ENCODE assay signal across 18 cellular contexts in the genomic region with DNA sequence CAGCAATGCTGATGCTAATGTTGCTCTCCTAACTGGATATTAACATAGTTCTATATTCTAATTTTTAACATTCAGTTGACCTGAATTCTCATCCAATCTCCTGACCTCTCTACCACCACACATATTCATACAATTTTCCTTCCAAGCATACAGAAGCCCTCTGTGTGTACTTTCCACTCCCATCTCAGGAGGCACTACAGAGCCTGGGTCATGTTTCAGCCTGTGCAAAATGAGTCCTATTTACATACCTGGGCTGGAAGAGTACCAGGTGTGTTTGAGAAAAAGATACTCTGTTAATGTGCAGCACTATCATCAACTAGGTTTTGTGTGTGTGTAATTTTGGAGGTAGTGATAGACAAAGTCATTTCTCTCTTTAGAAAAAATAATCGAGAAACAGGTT.
DNase-seq lines count a peak whose midpoint lies in the region; ATAC-seq and TF ChIP-seq lines count a peak whose summit lies in the region.
"Had no signal": no experiment of that assay in that cellular context is flagged by ENCODE, and none has a peak within 500 bp of the region (broad histone marks: within the 10 kb centered on the region; RNA-seq: fewer than 3 reads in every experiment).

No MANE protein-coding gene starts in this region.

- no peaks in the 10 kb centered on the region for H3K9me3 Mint-ChIP-seq in WTC11
- H3K9me3 Mint-ChIP-seq: stimulated activated naive B cell treated with anti-CD40 and anti-IgM and Interleukin-4, amounts not matched to agents 10 μg/mL and 1 μg/mL and 100 μg/mL, for 72 hours had no signal

- peak; percentile 88 for ATAC-seq in WTC11
- no peak for ATAC-seq in gastroesophageal sphincter
- no peak for ATAC-seq in GM19035 (IDR thresholded peaks at IDR 0.05; ENCODE audit: unreplicated experiment)
- ATAC-seq: activated CD4-positive, alpha-beta T cell treated with anti-CD3 and anti-CD28 coated beads for 36 hours; heart left ventricle; HepG2; SK-N-SH treated with all-trans-retinoic acid at 6 μM for 48 hours; stimulated activated naive B cell treated with anti-CD40 and anti-IgM and Interleukin-4, amounts not matched to agents 10 μg/mL and 1 μg/mL and 100 μg/mL, for 72 hours had no signal

- no peaks in the 10 kb centered on the region for H3K27me3 ChIP-seq in gastroesophageal sphincter
- H3K27me3 ChIP-seq: heart left ventricle, transverse colon had no signal

- CTCF ChIA-PET in WTC11 (lab: Charles Lee), result interaction anchor here (1.6 kb wide), 1 partner anchor 11 kb away, joined by 3 read pairs; no protein-coding TSS in a partner anchor

- no peaks in the 10 kb centered on the region for H3K27me3 Mint-ChIP-seq in WTC11 (ENCODE audit: low read depth)
- H3K27me3 Mint-ChIP-seq: activated CD4-positive, alpha-beta T cell treated with anti-CD3 and anti-CD28 coated beads for 36 hours; CD4-positive, CD25-positive, alpha-beta regulatory T cell; stimulated activated naive B cell treated with anti-CD40 and anti-IgM and Interleukin-4, amounts not matched to agents 10 μg/mL and 1 μg/mL and 100 μg/mL, for 72 hours had no signal

- TF ChIP-seq POLR2A in gastroesophageal sphincter (IDR thresholded peaks at IDR 0.05), result no peak

- no peak overlapping the region for H3K27ac ChIP-seq in gastroesophageal sphincter
- H3K27ac ChIP-seq: heart left ventricle, transverse colon had no signal

- H3K27ac Mint-ChIP-seq in WTC11, result no peak overlapping the region
- H3K27ac Mint-ChIP-seq: activated CD4-positive, alpha-beta T cell treated with anti-CD3 and anti-CD28 coated beads for 36 hours; CD4-positive, CD25-positive, alpha-beta regulatory T cell; stimulated activated naive B cell treated with anti-CD40 and anti-IgM and Interleukin-4, amounts not matched to agents 10 μg/mL and 1 μg/mL and 100 μg/mL, for 72 hours had no signal

- H3K4me1 Mint-ChIP-seq in WTC11, result peaks cover 14% of the 10 kb centered on the region
- H3K4me1 Mint-ChIP-seq: activated CD4-positive, alpha-beta T cell treated with anti-CD3 and anti-CD28 coated beads for 36 hours; CD4-positive, CD25-positive, alpha-beta regulatory T cell had no signal

- POLR2A ChIA-PET in WTC11 (lab: Charles Lee), result no interaction called here

- WGBS in gastroesophageal sphincter (ENCODE audit: low coverage in 1 of 2), 2 donors, result 67 to 80% methylated on average over 1 of the region's 1 CpG

- H3K9me3 ChIP-seq in gastroesophageal sphincter, result no peaks in the 10 kb centered on the region
- H3K9me3 ChIP-seq: heart left ventricle, transverse colon had no signal

- H3K4me3 Mint-ChIP-seq in WTC11, result no peak overlapping the region
- H3K4me3 Mint-ChIP-seq: activated CD4-positive, alpha-beta T cell treated with anti-CD3 and anti-CD28 coated beads for 36 hours; CD4-positive, CD25-positive, alpha-beta regulatory T cell; stimulated activated naive B cell treated with anti-CD40 and anti-IgM and Interleukin-4, amounts not matched to agents 10 μg/mL and 1 μg/mL and 100 μg/mL, for 72 hours had no signal

- H3K4me3 ChIP-seq in retinal pigment epithelial cell (ENCODE audit: low read length), result no peak overlapping the region
- no peak overlapping the region for H3K4me3 ChIP-seq in gastroesophageal sphincter
- H3K4me3 ChIP-seq: heart left ventricle, transverse colon had no signal

- DNase-seq in NCI-H1417 (lab: John Stamatoyannopoulos, UW) (peak in 2 of 3 experiments; percentile 21 to 63), NCI-H1417 treated with DMSO at 0.1 percent for 48 hours (lab: John Stamatoyannopoulos, UW) (no peak), NCI-H2081 treated with DMSO at 0.1 percent for 48 hours (lab: John Stamatoyannopoulos, UW) (peak; percentile 63), WTC11 (ENCODE audit: low spot score) (no peak), retinal pigment epithelial cell (ENCODE audit: low read depth) (no peak)
- DNase-seq in stimulated activated naive CD4-positive, alpha-beta T cell treated with Interleukin-2 at 50 U/mL for 16 hours (lab: John Stamatoyannopoulos, UW), result no peak
- DNase-seq: activated CD4-positive, alpha-beta T cell treated with anti-CD3 and anti-CD28 coated beads for 36 hours; CD4-positive, CD25-positive, alpha-beta regulatory T cell; effector CD8-positive, alpha-beta T cell; GDM1; heart left ventricle; MM.1S; stimulated activated naive B cell treated with anti-CD40 and anti-IgM and Interleukin-4, amounts not matched to agents 10 μg/mL and 1 μg/mL and 100 μg/mL, for 72 hours; transverse colon had no signal

- TF ChIP-seq CTCF in WTC11 (IDR thresholded peaks at IDR 0.05) (no peak), retinal pigment epithelial cell (conservative IDR thresholded peaks at IDR 0.05; ENCODE audit: low read depth, low read length) (peak; percentile 6), gastroesophageal sphincter (IDR thresholded peaks at IDR 0.05) (no peak)

- no peaks in the 10 kb centered on the region for H3K36me3 ChIP-seq in gastroesophageal sphincter
- H3K36me3 ChIP-seq: heart left ventricle, transverse colon had no signal

- TF ChIP-seq EP300 in gastroesophageal sphincter (IDR thresholded peaks at IDR 0.05), result no peak

- no peaks in the 10 kb centered on the region for H3K4me1 ChIP-seq in gastroesophageal sphincter
- H3K4me1 ChIP-seq: heart left ventricle, transverse colon had no signal

- H3K36me3 Mint-ChIP-seq in WTC11, result no peaks in the 10 kb centered on the region
- H3K36me3 Mint-ChIP-seq: CD4-positive, CD25-positive, alpha-beta regulatory T cell; stimulated activated naive B cell treated with anti-CD40 and anti-IgM and Interleukin-4, amounts not matched to agents 10 μg/mL and 1 μg/mL and 100 μg/mL, for 72 hours had no signal

TF ChIP-seq in WTC11, 78 proteins besides CTCF, POLR2A, EP300 and RAD21:
- TF ChIP-seq, protein P1, sequence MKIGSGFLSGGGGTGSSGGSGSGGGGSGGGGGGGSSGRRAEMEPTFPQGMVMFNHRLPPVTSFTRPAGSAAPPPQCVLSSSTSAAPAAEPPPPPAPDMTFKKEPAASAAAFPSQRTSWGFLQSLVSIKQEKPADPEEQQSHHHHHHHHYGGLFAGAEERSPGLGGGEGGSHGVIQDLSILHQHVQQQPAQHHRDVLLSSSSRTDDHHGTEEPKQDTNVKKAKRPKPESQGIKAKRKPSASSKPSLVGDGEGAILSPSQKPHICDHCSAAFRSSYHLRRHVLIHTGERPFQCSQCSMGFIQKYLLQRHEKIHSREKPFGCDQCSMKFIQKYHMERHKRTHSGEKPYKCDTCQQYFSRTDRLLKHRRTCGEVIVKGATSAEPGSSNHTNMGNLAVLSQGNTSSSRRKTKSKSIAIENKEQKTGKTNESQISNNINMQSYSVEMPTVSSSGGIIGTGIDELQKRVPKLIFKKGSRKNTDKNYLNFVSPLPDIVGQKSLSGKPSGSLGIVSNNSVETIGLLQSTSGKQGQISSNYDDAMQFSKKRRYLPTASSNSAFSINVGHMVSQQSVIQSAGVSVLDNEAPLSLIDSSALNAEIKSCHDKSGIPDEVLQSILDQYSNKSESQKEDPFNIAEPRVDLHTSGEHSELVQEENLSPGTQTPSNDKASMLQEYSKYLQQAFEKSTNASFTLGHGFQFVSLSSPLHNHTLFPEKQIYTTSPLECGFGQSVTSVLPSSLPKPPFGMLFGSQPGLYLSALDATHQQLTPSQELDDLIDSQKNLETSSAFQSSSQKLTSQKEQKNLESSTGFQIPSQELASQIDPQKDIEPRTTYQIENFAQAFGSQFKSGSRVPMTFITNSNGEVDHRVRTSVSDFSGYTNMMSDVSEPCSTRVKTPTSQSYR (CRISPR knock-in tag; IDR thresholded peaks at IDR 0.05), result no peak
- TF ChIP-seq, protein P2, sequence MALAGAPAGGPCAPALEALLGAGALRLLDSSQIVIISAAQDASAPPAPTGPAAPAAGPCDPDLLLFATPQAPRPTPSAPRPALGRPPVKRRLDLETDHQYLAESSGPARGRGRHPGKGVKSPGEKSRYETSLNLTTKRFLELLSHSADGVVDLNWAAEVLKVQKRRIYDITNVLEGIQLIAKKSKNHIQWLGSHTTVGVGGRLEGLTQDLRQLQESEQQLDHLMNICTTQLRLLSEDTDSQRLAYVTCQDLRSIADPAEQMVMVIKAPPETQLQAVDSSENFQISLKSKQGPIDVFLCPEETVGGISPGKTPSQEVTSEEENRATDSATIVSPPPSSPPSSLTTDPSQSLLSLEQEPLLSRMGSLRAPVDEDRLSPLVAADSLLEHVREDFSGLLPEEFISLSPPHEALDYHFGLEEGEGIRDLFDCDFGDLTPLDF (CRISPR knock-in tag; IDR thresholded peaks at IDR 0.05), result no peak
- TF ChIP-seq, protein P3, sequence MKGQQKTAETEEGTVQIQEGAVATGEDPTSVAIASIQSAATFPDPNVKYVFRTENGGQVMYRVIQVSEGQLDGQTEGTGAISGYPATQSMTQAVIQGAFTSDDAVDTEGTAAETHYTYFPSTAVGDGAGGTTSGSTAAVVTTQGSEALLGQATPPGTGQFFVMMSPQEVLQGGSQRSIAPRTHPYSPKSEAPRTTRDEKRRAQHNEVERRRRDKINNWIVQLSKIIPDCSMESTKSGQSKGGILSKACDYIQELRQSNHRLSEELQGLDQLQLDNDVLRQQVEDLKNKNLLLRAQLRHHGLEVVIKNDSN (CRISPR knock-in tag; IDR thresholded peaks at IDR 0.05), result no peak
- no peak for TF ChIP-seq JUN (CRISPR knock-in tag; IDR thresholded peaks at IDR 0.05)
- TF ChIP-seq, protein P4, sequence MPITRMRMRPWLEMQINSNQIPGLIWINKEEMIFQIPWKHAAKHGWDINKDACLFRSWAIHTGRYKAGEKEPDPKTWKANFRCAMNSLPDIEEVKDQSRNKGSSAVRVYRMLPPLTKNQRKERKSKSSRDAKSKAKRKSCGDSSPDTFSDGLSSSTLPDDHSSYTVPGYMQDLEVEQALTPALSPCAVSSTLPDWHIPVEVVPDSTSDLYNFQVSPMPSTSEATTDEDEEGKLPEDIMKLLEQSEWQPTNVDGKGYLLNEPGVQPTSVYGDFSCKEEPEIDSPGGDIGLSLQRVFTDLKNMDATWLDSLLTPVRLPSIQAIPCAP (CRISPR knock-in tag; IDR thresholded peaks at IDR 0.05), result no peak
- TF ChIP-seq, protein P5, sequence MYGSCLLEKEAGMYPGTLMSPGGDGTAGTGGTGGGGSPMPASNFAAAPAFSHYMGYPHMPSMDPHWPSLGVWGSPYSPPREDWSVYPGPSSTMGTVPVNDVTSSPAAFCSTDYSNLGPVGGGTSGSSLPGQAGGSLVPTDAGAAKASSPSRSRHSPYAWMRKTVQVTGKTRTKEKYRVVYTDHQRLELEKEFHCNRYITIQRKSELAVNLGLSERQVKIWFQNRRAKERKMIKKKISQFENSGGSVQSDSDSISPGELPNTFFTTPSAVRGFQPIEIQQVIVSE (CRISPR knock-in tag; IDR thresholded peaks at IDR 0.05; ENCODE audit: borderline replicate concordance), result no peak

Comparison
In these comparisons a context has a peak if more than half of its experiments do, and no peak if none do; other contexts are left out.
1. DNase-seq: peak in NCI-H1417 (2 of 3) and NCI-H2081 treated with DMSO at 0.1 percent for 48 hours (single experiment); none in NCI-H1417 treated with DMSO at 0.1 percent for 48 hours (single experiment), WTC11 (single experiment), retinal pigment epithelial cell (single experiment) and stimulated activated naive CD4-positive, alpha-beta T cell treated with Interleukin-2 at 50 U/mL for 16 hours (single experiment).